In the genomic region with DNA sequence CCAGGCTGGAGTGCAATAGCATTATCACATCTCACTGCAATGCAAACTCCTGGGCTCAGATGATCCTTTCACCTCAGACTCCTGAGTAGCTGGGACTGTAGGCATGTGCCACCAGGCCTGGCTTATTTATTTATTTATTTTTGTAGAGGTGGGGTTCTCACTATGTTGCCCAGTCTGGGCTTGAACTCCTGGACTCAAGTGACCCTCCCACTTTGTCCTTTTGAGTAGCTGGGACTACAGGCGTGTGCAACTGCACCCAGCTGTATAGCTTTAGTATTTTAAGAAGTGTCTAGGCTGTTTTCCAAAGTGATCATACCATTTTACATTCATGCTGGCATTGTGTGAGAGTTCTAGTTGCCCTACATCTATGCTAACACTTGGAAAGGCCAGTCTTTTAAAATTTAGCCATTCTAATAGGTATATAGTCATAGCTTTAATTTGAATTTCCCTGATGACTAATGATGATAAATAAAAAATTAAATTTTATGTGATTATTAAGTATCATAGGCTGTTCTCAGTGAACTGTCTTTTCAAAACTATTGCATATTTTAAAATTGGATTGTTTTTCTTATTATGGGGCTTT, we compare ENCODE assay signal across 31 cellular contexts.
"Had no signal": no experiment of that assay in that cellular context is flagged by ENCODE, and none has a peak within 500 bp of the region (broad histone marks: within the 10 kb centered on the region; RNA-seq: fewer than 3 reads in every experiment).

No MANE protein-coding gene starts in this region.

- H3K36me3 ChIP-seq: ascending aorta, cardiac muscle cell, colonic mucosa, heart left ventricle, WERI-Rb-1 had no signal

- H3K4me3 ChIP-seq: ascending aorta, breast epithelium, cardiac muscle cell, colonic mucosa, gastrocnemius medialis, heart left ventricle had no signal

- H3K4me1 ChIP-seq: ascending aorta, breast epithelium, colonic mucosa, gastrocnemius medialis had no signal

- H3K27ac ChIP-seq: ascending aorta, breast epithelium, cardiac muscle cell, colonic mucosa, gastrocnemius medialis, heart left ventricle, WERI-Rb-1 had no signal

- H3K27me3 ChIP-seq: ascending aorta, breast epithelium, cardiac muscle cell, colonic mucosa, gastrocnemius medialis, heart left ventricle had no signal

- H3K9me3 ChIP-seq: colonic mucosa, gastrocnemius medialis had no signal

- DNase-seq: activated B cell treated with CpG ODN at 0.5 μM for 24 hours; activated CD4-positive, alpha-beta memory T cell treated with anti-CD3 and anti-CD28 coated beads for 36 hours; activated CD4-positive, alpha-beta T cell treated with anti-CD3 and anti-CD28 coated beads for 36 hours; activated CD4-positive, alpha-beta T cell treated with anti-CD3 and anti-CD28 coated beads, Interleukin-2, amount 10 ng/mL, durations not matched to agents 24 days and 14 days; activated CD8-positive, alpha-beta memory T cell treated with anti-CD3 and anti-CD28 coated beads, Interleukin-2, amount 10 ng/mL, durations not matched to agents 7 days and 5 days; activated CD8-positive, alpha-beta memory T cell treated with anti-CD3 and anti-CD28 coated beads, Interleukin-2, amount 50 U/mL, for 4 hours; activated CD8-positive, alpha-beta T cell treated with anti-CD3 and anti-CD28 coated beads, Interleukin-2, amount 10 ng/mL, durations not matched to agents 7 days and 5 days; activated gamma-delta T cell; activated naive CD4-positive, alpha-beta T cell; activated naive CD4-positive, alpha-beta T cell treated with anti-CD3 and anti-CD28 coated beads, Interleukin-2, amount 10 ng/mL, durations not matched to agents 7 days and 5 days; activated naive CD8-positive, alpha-beta T cell treated with anti-CD3 and anti-CD28 coated beads, Interleukin-2, amount 10 ng/mL, durations not matched to agents 7 days and 5 days; activated T-cell treated with anti-CD3 and anti-CD28 coated beads, Interleukin-2, amount 50 U/mL, for 1 hour; activated T-cell treated with anti-CD3 and anti-CD28 coated beads, Interleukin-2, amount 50 U/mL, for 48 hours; central memory CD4-positive, alpha-beta T cell; cerebellar nuclear complex; colonic mucosa; effector CD8-positive, alpha-beta T cell; endodermal cell; foreskin fibroblast; gastrocnemius medialis; glutamatergic neuron; heart left ventricle; T-helper 17 cell; T1000; WERI-Rb-1 had no signal

- ATAC-seq: activated CD4-positive, alpha-beta T cell treated with anti-CD3 and anti-CD28 coated beads for 36 hours; activated CD4-positive, CD25-positive, alpha-beta regulatory T cell treated with anti-CD3 and anti-CD28 coated beads, Interleukin-2, amount 50 U/mL, for 24 hours; activated CD8-positive, alpha-beta memory T cell treated with anti-CD3 and anti-CD28 coated beads, Interleukin-2, amount 10 ng/mL, durations not matched to agents 7 days and 5 days; activated CD8-positive, alpha-beta T cell treated with anti-CD3 and anti-CD28 coated beads, Interleukin-2, amount 10 ng/mL, durations not matched to agents 7 days and 5 days; activated naive CD4-positive, alpha-beta T cell treated with anti-CD3 and anti-CD28 coated beads, Interleukin-2, amount 50 U/mL, for 72 hours; esophagus mucosa; gastrocnemius medialis; heart left ventricle; T-helper 17 cell had no signal
